Comparison of ENCODE assay signal across 1 cellular context in the genomic region with DNA sequence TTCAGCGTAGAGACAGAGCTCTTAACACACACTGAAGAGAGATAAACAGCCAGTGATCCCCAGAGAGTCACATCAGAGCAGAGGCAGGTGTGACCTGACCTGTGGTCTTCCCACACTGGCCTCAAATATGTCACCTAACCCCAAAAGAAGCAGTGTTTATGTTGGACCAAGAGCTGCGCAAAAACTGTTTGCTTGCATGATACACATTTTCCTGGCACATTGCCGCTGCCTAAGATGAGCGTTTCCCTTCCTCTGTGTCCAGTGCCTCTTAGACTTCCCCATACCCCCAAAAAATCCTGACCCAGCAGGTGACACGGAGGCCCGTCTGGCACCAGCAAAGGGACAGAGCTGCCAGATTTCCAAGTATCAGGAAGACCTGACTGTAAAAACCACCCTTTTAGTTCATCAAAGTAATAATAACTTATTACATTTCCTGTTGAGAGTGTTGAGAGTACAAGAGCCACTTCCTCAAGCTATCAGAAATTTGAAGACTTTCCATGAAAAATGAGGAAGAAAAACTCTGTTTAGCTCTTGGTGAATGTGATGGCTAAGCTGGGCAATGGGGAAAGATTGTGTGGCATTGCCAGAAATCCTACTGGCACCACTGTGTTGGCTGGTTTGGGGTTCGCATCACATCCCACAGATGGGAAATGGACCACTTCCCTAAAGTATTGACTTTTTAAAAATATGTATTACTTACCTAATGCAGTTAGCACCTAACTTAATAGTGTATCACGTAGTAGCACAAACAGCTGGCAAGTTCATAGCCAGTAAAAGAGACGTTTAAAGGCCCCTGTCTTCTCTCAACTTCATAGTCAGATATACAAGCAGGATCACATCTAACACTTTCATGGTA.
TF ChIP-seq lines count a peak whose summit lies in the region.

No MANE protein-coding gene starts in this region.

TF ChIP-seq in GM12878, 131 proteins besides CTCF, POLR2A, EP300 and RAD21 (continued from another document):
- TF ChIP-seq, protein P1, sequence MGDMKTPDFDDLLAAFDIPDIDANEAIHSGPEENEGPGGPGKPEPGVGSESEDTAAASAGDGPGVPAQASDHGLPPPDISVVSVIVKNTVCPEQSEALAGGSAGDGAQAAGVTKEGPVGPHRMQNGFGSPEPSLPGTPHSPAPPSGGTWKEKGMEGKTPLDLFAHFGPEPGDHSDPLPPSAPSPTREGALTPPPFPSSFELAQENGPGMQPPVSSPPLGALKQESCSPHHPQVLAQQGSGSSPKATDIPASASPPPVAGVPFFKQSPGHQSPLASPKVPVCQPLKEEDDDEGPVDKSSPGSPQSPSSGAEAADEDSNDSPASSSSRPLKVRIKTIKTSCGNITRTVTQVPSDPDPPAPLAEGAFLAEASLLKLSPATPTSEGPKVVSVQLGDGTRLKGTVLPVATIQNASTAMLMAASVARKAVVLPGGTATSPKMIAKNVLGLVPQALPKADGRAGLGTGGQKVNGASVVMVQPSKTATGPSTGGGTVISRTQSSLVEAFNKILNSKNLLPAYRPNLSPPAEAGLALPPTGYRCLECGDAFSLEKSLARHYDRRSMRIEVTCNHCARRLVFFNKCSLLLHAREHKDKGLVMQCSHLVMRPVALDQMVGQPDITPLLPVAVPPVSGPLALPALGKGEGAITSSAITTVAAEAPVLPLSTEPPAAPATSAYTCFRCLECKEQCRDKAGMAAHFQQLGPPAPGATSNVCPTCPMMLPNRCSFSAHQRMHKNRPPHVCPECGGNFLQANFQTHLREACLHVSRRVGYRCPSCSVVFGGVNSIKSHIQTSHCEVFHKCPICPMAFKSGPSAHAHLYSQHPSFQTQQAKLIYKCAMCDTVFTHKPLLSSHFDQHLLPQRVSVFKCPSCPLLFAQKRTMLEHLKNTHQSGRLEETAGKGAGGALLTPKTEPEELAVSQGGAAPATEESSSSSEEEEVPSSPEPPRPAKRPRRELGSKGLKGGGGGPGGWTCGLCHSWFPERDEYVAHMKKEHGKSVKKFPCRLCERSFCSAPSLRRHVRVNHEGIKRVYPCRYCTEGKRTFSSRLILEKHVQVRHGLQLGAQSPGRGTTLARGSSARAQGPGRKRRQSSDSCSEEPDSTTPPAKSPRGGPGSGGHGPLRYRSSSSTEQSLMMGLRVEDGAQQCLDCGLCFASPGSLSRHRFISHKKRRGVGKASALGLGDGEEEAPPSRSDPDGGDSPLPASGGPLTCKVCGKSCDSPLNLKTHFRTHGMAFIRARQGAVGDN (IDR thresholded peaks at IDR 0.05) = no peak
- no peak for TF ChIP-seq BMI1 (IDR thresholded peaks at IDR 0.05; ENCODE audit: borderline replicate concordance)
- TF ChIP-seq RFX5 (IDR thresholded peaks at IDR 0.05; ENCODE audit: low read depth, low read length) = no peak
- no peak for TF ChIP-seq SUPT20H (IDR thresholded peaks at IDR 0.05; ENCODE audit: borderline replicate concordance, control insufficient read depth, low read depth, low read length)
- TF ChIP-seq, protein P2, sequence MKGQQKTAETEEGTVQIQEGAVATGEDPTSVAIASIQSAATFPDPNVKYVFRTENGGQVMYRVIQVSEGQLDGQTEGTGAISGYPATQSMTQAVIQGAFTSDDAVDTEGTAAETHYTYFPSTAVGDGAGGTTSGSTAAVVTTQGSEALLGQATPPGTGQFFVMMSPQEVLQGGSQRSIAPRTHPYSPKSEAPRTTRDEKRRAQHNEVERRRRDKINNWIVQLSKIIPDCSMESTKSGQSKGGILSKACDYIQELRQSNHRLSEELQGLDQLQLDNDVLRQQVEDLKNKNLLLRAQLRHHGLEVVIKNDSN (IDR thresholded peaks at IDR 0.05; ENCODE audit: borderline replicate concordance, extremely low read length, insufficient read depth, low read depth, low read length) = no peak
- TF ChIP-seq ASH2L (IDR thresholded peaks at IDR 0.05; ENCODE audit: borderline replicate concordance, low read depth) = no peak
- TF ChIP-seq ZNF24 (IDR thresholded peaks at IDR 0.05) = no peak
- TF ChIP-seq ZNF207 (IDR thresholded peaks at IDR 0.05; ENCODE audit: borderline replicate concordance) = no peak
- no peak; the same call in 1 of the 2 replicates for TF ChIP-seq DPF2 (IDR thresholded peaks at IDR 0.05)
- TF ChIP-seq CEBPB (IDR thresholded peaks at IDR 0.05; ENCODE audit: borderline replicate concordance in 1 of 2, low read depth in 2 of 2, low read length in 2 of 2) = no peak
- TF ChIP-seq MTA2 (IDR thresholded peaks at IDR 0.05; ENCODE audit: low read depth) = no peak
- TF ChIP-seq NR2C1 (IDR thresholded peaks at IDR 0.05) = no peak
- no peak for TF ChIP-seq HDAC2 (IDR thresholded peaks at IDR 0.05)
- peak; percentile 54; the same call in 1 of the 2 replicates for TF ChIP-seq SPI1 (IDR thresholded peaks at IDR 0.05; ENCODE audit: borderline replicate concordance, insufficient read depth, low read depth, low read length)
- no peak for TF ChIP-seq CREB1 (IDR thresholded peaks at IDR 0.05; ENCODE audit: low read depth)
- TF ChIP-seq CREM (IDR thresholded peaks at IDR 0.05; ENCODE audit: low read depth) = no peak
- TF ChIP-seq POLR2AphosphoS5 (IDR thresholded peaks at IDR 0.05; ENCODE audit: low read length) = no peak
- TF ChIP-seq JUNB (IDR thresholded peaks at IDR 0.05) = no peak
- TF ChIP-seq ZZZ3 (IDR thresholded peaks at IDR 0.05; ENCODE audit: control insufficient read depth, insufficient read length, low read depth) = no peak
- TF ChIP-seq POLR2AphosphoS2 (IDR thresholded peaks at IDR 0.05; ENCODE audit: low read depth, low read length) = no peak
- TF ChIP-seq BACH1 (IDR thresholded peaks at IDR 0.05; ENCODE audit: borderline replicate concordance) = no peak
- TF ChIP-seq BHLHE40 (IDR thresholded peaks at IDR 0.05; ENCODE audit: borderline replicate concordance in 1 of 2, low read depth in 2 of 2, low read length in 1 of 2) = peak in 1 of 2 experiments; percentile 54; a peak in 2 of 4 replicates
- TF ChIP-seq NBN (IDR thresholded peaks at IDR 0.05) = no peak
- peak; percentile 87 for TF ChIP-seq NR2F1 (conservative IDR thresholded peaks at IDR 0.05)
- no peak for TF ChIP-seq TBL1XR1 (IDR thresholded peaks at IDR 0.05; ENCODE audit: low read depth, low read length)
- no peak for TF ChIP-seq GATAD2B (conservative IDR thresholded peaks at IDR 0.05; ENCODE audit: low read depth)
- TF ChIP-seq, protein P3, sequence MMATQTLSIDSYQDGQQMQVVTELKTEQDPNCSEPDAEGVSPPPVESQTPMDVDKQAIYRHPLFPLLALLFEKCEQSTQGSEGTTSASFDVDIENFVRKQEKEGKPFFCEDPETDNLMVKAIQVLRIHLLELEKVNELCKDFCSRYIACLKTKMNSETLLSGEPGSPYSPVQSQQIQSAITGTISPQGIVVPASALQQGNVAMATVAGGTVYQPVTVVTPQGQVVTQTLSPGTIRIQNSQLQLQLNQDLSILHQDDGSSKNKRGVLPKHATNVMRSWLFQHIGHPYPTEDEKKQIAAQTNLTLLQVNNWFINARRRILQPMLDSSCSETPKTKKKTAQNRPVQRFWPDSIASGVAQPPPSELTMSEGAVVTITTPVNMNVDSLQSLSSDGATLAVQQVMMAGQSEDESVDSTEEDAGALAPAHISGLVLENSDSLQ (IDR thresholded peaks at IDR 0.05) = no peak
- no peak for TF ChIP-seq HCFC1 (IDR thresholded peaks at IDR 0.05; ENCODE audit: low read length)
- TF ChIP-seq, protein P4, sequence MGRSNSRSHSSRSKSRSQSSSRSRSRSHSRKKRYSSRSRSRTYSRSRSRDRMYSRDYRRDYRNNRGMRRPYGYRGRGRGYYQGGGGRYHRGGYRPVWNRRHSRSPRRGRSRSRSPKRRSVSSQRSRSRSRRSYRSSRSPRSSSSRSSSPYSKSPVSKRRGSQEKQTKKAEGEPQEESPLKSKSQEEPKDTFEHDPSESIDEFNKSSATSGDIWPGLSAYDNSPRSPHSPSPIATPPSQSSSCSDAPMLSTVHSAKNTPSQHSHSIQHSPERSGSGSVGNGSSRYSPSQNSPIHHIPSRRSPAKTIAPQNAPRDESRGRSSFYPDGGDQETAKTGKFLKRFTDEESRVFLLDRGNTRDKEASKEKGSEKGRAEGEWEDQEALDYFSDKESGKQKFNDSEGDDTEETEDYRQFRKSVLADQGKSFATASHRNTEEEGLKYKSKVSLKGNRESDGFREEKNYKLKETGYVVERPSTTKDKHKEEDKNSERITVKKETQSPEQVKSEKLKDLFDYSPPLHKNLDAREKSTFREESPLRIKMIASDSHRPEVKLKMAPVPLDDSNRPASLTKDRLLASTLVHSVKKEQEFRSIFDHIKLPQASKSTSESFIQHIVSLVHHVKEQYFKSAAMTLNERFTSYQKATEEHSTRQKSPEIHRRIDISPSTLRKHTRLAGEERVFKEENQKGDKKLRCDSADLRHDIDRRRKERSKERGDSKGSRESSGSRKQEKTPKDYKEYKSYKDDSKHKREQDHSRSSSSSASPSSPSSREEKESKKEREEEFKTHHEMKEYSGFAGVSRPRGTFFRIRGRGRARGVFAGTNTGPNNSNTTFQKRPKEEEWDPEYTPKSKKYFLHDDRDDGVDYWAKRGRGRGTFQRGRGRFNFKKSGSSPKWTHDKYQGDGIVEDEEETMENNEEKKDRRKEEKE (IDR thresholded peaks at IDR 0.05) = no peak
- TF ChIP-seq, protein P5, sequence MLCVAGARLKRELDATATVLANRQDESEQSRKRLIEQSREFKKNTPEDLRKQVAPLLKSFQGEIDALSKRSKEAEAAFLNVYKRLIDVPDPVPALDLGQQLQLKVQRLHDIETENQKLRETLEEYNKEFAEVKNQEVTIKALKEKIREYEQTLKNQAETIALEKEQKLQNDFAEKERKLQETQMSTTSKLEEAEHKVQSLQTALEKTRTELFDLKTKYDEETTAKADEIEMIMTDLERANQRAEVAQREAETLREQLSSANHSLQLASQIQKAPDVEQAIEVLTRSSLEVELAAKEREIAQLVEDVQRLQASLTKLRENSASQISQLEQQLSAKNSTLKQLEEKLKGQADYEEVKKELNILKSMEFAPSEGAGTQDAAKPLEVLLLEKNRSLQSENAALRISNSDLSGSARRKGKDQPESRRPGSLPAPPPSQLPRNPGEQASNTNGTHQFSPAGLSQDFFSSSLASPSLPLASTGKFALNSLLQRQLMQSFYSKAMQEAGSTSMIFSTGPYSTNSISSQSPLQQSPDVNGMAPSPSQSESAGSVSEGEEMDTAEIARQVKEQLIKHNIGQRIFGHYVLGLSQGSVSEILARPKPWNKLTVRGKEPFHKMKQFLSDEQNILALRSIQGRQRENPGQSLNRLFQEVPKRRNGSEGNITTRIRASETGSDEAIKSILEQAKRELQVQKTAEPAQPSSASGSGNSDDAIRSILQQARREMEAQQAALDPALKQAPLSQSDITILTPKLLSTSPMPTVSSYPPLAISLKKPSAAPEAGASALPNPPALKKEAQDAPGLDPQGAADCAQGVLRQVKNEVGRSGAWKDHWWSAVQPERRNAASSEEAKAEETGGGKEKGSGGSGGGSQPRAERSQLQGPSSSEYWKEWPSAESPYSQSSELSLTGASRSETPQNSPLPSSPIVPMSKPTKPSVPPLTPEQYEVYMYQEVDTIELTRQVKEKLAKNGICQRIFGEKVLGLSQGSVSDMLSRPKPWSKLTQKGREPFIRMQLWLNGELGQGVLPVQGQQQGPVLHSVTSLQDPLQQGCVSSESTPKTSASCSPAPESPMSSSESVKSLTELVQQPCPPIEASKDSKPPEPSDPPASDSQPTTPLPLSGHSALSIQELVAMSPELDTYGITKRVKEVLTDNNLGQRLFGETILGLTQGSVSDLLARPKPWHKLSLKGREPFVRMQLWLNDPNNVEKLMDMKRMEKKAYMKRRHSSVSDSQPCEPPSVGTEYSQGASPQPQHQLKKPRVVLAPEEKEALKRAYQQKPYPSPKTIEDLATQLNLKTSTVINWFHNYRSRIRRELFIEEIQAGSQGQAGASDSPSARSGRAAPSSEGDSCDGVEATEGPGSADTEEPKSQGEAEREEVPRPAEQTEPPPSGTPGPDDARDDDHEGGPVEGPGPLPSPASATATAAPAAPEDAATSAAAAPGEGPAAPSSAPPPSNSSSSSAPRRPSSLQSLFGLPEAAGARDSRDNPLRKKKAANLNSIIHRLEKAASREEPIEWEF (IDR thresholded peaks at IDR 0.05; ENCODE audit: insufficient replicate concordance, low read depth, low read length) = no peak
- TF ChIP-seq KDM1A (IDR thresholded peaks at IDR 0.05; ENCODE audit: borderline replicate concordance) = no peak
- TF ChIP-seq, protein P6, sequence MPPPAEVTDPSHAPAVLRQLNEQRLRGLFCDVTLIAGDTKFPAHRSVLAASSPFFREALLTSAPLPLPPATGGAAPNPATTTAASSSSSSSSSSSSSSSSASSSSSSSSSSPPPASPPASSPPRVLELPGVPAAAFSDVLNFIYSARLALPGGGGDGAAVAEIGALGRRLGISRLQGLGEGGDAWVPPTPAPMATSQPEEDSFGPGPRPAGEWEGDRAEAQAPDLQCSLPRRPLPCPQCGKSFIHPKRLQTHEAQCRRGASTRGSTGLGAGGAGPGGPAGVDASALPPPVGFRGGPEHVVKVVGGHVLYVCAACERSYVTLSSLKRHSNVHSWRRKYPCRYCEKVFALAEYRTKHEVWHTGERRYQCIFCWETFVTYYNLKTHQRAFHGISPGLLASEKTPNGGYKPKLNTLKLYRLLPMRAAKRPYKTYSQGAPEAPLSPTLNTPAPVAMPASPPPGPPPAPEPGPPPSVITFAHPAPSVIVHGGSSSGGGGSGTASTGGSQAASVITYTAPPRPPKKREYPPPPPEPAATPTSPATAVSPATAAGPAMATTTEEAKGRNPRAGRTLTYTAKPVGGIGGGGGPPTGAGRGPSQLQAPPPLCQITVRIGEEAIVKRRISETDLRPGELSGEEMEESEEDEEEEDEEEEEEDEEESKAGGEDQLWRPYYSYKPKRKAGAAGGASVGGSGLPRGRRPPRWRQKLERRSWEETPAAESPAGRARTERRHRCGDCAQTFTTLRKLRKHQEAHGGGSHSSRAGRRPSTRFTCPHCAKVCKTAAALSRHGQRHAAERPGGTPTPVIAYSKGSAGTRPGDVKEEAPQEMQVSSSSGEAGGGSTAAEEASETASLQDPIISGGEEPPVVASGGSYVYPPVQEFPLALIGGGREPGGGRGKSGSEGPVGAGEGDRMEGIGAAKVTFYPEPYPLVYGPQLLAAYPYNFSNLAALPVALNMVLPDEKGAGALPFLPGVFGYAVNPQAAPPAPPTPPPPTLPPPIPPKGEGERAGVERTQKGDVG (CRISPR knock-in tag; IDR thresholded peaks at IDR 0.05) = no peak
- no peak; the same call in 1 of the 2 replicates for TF ChIP-seq RB1 (IDR thresholded peaks at IDR 0.05; ENCODE audit: borderline replicate concordance)
- TF ChIP-seq RELA (IDR thresholded peaks at IDR 0.05; ENCODE audit: borderline replicate concordance, partially characterized antibody) = no peak
- TF ChIP-seq TARDBP (IDR thresholded peaks at IDR 0.05; ENCODE audit: borderline replicate concordance) = no peak
- TF ChIP-seq RBBP5 (conservative IDR thresholded peaks at IDR 0.05) = no peak
TF ChIP-seq in GM12878: peak in this region for 6.
